ENCODE assay signal across 8 cellular contexts in the genomic region with DNA sequence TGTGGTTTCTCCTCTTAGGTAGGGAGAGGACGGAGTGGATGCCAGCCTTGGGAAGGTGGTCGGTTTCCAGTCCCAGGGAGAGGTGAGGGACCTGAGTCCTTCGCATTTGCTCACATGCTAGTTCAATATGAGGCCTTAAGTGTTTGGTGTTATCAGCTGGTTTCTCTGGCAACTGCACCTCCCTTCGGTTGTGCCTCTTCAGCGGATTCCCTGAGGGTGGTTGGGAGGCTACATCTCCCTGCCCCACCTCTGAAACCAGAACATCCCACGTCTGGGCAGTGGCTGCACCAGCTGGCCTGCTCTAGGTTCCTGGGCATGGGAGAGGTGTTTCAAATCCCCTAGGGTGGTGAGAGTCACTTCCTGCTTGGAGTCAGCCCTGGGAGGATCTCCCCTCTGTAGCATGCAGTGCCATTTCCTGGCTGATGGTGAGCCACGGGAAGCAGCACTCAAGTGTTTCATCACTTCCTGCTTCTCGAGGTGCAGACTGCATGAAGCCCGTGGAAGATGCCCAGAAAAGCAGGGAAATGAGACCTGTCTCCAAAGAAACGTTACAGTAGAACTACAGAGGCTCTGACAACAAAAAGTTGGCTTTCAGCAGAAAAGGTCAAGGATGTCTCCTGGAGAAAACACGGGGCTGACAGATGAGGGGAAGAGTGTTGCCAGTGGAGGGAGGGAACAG. TPM values are rescaled to one million over a fixed set of nuclear protein-coding genes. Genes with fewer than 3 reads are reported as not detected.
DNase-seq lines count a peak whose midpoint lies in the region; ATAC-seq and TF ChIP-seq lines count a peak whose summit lies in the region.

No MANE protein-coding gene starts in this region.

- no peak overlapping the region for H3K4me3 Mint-ChIP-seq in activated CD4-positive, alpha-beta memory T cell treated with anti-CD3 and anti-CD28 coated beads, Interleukin-2, amount 10 ng/mL, durations not matched to agents 7 days and 5 days

- no peak overlapping the region for H3K4me3 ChIP-seq in fibroblast of villous mesenchyme (ENCODE audit: low read depth, low read length)

- ATAC-seq in GM18909 (IDR thresholded peaks at IDR 0.05; ENCODE audit: poor library complexity, unreplicated experiment) (no peak), HG02678 (IDR thresholded peaks at IDR 0.05; ENCODE audit: unreplicated experiment) (no peak)

- CTCF ChIA-PET in activated CD4-positive, alpha-beta memory T cell treated with anti-CD3 and anti-CD28 coated beads, Interleukin-2, amount 10 ng/mL, durations not matched to agents 7 days and 5 days (lab: Charles Lee) = interaction anchor here (1.5 kb wide), 1 partner anchor 140 kb away, joined by 4 read pairs; no protein-coding TSS in a partner anchor

- H3K4me1 Mint-ChIP-seq in activated CD4-positive, alpha-beta memory T cell treated with anti-CD3 and anti-CD28 coated beads, Interleukin-2, amount 10 ng/mL, durations not matched to agents 7 days and 5 days = peaks cover 20% of the 10 kb centered on the region

- H3K27me3 Mint-ChIP-seq in activated CD4-positive, alpha-beta memory T cell treated with anti-CD3 and anti-CD28 coated beads, Interleukin-2, amount 10 ng/mL, durations not matched to agents 7 days and 5 days = peaks cover 10% of the 10 kb centered on the region

- H3K9me3 Mint-ChIP-seq in activated CD4-positive, alpha-beta memory T cell treated with anti-CD3 and anti-CD28 coated beads, Interleukin-2, amount 10 ng/mL, durations not matched to agents 7 days and 5 days = peaks cover 9% of the 10 kb centered on the region

- peak overlapping the region; percentile 91 for H3K27ac Mint-ChIP-seq in activated CD4-positive, alpha-beta memory T cell treated with anti-CD3 and anti-CD28 coated beads, Interleukin-2, amount 10 ng/mL, durations not matched to agents 7 days and 5 days

- POLR2A ChIA-PET in activated CD4-positive, alpha-beta memory T cell treated with anti-CD3 and anti-CD28 coated beads, Interleukin-2, amount 10 ng/mL, durations not matched to agents 7 days and 5 days (lab: Charles Lee) = interaction anchor here (0.6 to 1.7 kb wide), 2 partner anchors 20 to 180 kb away, joined by 3 to 6 read pairs; a partner anchor contains a TSS

- no peak for TF ChIP-seq CTCF in fibroblast of villous mesenchyme (IDR thresholded peaks at IDR 0.05; ENCODE audit: insufficient read depth, low read depth, low read length)

- peak; percentile 96 for DNase-seq in DMS153 (lab: John Stamatoyannopoulos, UW)
- DNase-seq in Kasumi-1 (lab: John Stamatoyannopoulos, UW) = peak; percentile 64 to 79
- DNase-seq in activated CD4-positive, alpha-beta memory T cell treated with anti-CD3 and anti-CD28 coated beads, Interleukin-2, amount 10 ng/mL, durations not matched to agents 7 days and 5 days = peak; percentile 69
- peak; percentile 27 for DNase-seq in fibroblast of villous mesenchyme (ENCODE audit: low read depth)
- peak; percentile 12 to 19 for DNase-seq in stimulated activated CD4-positive, alpha-beta T cell treated with anti-CD3 and anti-CD28 coated beads, Interleukin-2, amount 100 ng/mL, for 48 hours
- no peak for DNase-seq in putamen (ENCODE audit: low spot score)

- H3K36me3 Mint-ChIP-seq in activated CD4-positive, alpha-beta memory T cell treated with anti-CD3 and anti-CD28 coated beads, Interleukin-2, amount 10 ng/mL, durations not matched to agents 7 days and 5 days (ENCODE audit: low read depth) = peaks cover 8% of the 10 kb centered on the region

RNA-seq across cellular contexts. Expression of a gene that starts 4.5 kb away (rescaled TPM):
- not detected for total RNA-seq in activated CD4-positive, alpha-beta memory T cell treated with anti-CD3 and anti-CD28 coated beads, Interleukin-2, amount 10 ng/mL, durations not matched to agents 7 days and 5 days
- total RNA-seq in fibroblast of villous mesenchyme = under 0.01 TPM in 1 of 2 replicates, not detected in the other

RNA-seq across cellular contexts. Expression of a gene that starts 11.1 kb away (rescaled TPM):
- not detected for total RNA-seq in activated CD4-positive, alpha-beta memory T cell treated with anti-CD3 and anti-CD28 coated beads, Interleukin-2, amount 10 ng/mL, durations not matched to agents 7 days and 5 days
- not detected in 2 replicates for total RNA-seq in fibroblast of villous mesenchyme

RNA-seq across cellular contexts. Expression of a gene that starts 26.5 kb away (rescaled TPM):
- total RNA-seq in activated CD4-positive, alpha-beta memory T cell treated with anti-CD3 and anti-CD28 coated beads, Interleukin-2, amount 10 ng/mL, durations not matched to agents 7 days and 5 days = under 1 TPM in 1 of 2 experiments, not detected in 1; 0.45 TPM
- total RNA-seq in fibroblast of villous mesenchyme = under 0.01 TPM in 2 replicates
